In the genomic region with DNA sequence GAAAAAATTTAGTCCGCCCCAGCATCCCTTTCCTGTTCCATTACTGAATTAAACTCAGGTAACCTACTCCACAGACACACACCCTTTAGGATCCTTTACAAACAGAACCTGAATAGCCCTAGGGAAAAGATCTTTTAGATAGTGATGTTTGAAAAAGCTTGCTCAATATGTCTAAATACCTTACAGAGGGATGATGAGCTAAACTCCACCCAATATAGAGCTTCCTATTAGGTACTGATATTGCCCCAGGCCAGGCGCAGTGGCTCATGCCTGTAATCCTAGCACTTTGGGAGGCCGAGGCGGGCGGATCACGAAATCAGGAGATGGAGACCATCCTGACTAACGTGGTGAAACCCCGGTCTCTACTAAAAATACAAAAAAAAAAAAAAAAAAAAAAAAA, we compare ENCODE assay signal across 21 cellular contexts.
"Had no signal": no experiment of that assay in that cellular context is flagged by ENCODE, and none has a peak within 500 bp of the region (broad histone marks: within the 10 kb centered on the region; RNA-seq: fewer than 3 reads in every experiment).

No MANE protein-coding gene starts in this region.

- DNase-seq: activated CD4-positive, alpha-beta T cell treated with anti-CD3 and anti-CD28 coated beads for 36 hours; activated CD4-positive, alpha-beta T cell treated with anti-CD3 and anti-CD28 coated beads, Interleukin-2, amount 50 U/mL, for 48 hours; activated gamma-delta T cell treated with Interleukin-2 at 50 U/mL for 16 hours; activated T-cell treated with anti-CD3 and anti-CD28 coated beads for 4 hours; adrenal gland; dermis blood vessel endothelial cell; effector memory CD4-positive, alpha-beta T cell; foreskin fibroblast; hippocampal formation; mesenchymal stem cell; mucosa of descending colon; naive B cell; transverse colon had no signal

- ATAC-seq: activated CD4-positive, alpha-beta T cell treated with anti-CD3 and anti-CD28 coated beads for 36 hours; activated naive CD4-positive, alpha-beta T cell treated with anti-CD3 and anti-CD28 coated beads, Interleukin-2, amount 50 U/mL, for 72 hours; mucosa of descending colon had no signal

- H3K27me3 ChIP-seq: adrenal gland, right atrium auricular region, suprapubic skin, transverse colon, vagina had no signal

- H3K36me3 ChIP-seq: adrenal gland, prostate gland, suprapubic skin, transverse colon had no signal

- H3K27me3 Mint-ChIP-seq: activated CD4-positive, alpha-beta T cell treated with anti-CD3 and anti-CD28 coated beads for 36 hours had no signal

- H3K27ac Mint-ChIP-seq: activated CD4-positive, alpha-beta T cell treated with anti-CD3 and anti-CD28 coated beads for 36 hours; activated naive CD4-positive, alpha-beta T cell treated with anti-CD3 and anti-CD28 coated beads, Interleukin-2, amount 50 U/mL, for 72 hours; activated T-helper 1 cell treated with anti-CD3 and anti-CD28 coated beads, Interleukin-12 subunit alpha, Interleukin-12 subunit beta, Interleukin-2, Interleukin-4 antibody, amounts not matched to agents 30 ng/mL and 10 ng/mL and 1 ng/mL, durations not matched to agents 14 hours and 24 hours and 36 hours; stimulated activated naive CD8-positive, alpha-beta T cell treated with anti-CD3 and anti-CD28 coated beads, Interleukin-15, Interleukin-2, amounts not matched to agents 100 ng/mL and 50 ng/mL, for 24 hours had no signal

- H3K9me3 Mint-ChIP-seq: activated naive CD4-positive, alpha-beta T cell treated with anti-CD3 and anti-CD28 coated beads, Interleukin-2, amount 50 U/mL, for 72 hours; activated T-helper 1 cell treated with anti-CD3 and anti-CD28 coated beads, Interleukin-12 subunit alpha, Interleukin-12 subunit beta, Interleukin-2, Interleukin-4 antibody, amounts not matched to agents 30 ng/mL and 10 ng/mL and 1 ng/mL, durations not matched to agents 14 hours and 24 hours and 36 hours; naive B cell; neural crest cell; stimulated activated naive CD8-positive, alpha-beta T cell treated with anti-CD3 and anti-CD28 coated beads, Interleukin-15, Interleukin-2, amounts not matched to agents 100 ng/mL and 50 ng/mL, for 24 hours had no signal

- H3K4me1 Mint-ChIP-seq: activated CD4-positive, alpha-beta T cell treated with anti-CD3 and anti-CD28 coated beads for 36 hours; naive B cell had no signal

- H3K4me1 ChIP-seq: prostate gland had no signal

- H3K36me3 Mint-ChIP-seq: activated naive CD4-positive, alpha-beta T cell treated with anti-CD3 and anti-CD28 coated beads, Interleukin-2, amount 50 U/mL, for 72 hours; naive B cell had no signal

- H3K9me3 ChIP-seq: adrenal gland, mucosa of descending colon, prostate gland, right atrium auricular region, suprapubic skin, transverse colon, vagina had no signal

- H3K4me3 ChIP-seq: adrenal gland, mucosa of descending colon, prostate gland, right atrium auricular region, suprapubic skin, transverse colon, vagina had no signal

- H3K27ac ChIP-seq: adrenal gland, prostate gland, right atrium auricular region, suprapubic skin, transverse colon, vagina had no signal

- H3K4me3 Mint-ChIP-seq: activated CD4-positive, alpha-beta T cell treated with anti-CD3 and anti-CD28 coated beads for 36 hours; activated T-helper 1 cell treated with anti-CD3 and anti-CD28 coated beads, Interleukin-12 subunit alpha, Interleukin-12 subunit beta, Interleukin-2, Interleukin-4 antibody, amounts not matched to agents 30 ng/mL and 10 ng/mL and 1 ng/mL, durations not matched to agents 14 hours and 24 hours and 36 hours; naive B cell; neural crest cell; stimulated activated naive CD8-positive, alpha-beta T cell treated with anti-CD3 and anti-CD28 coated beads, Interleukin-15, Interleukin-2, amounts not matched to agents 100 ng/mL and 50 ng/mL, for 24 hours had no signal
